24 cellular contexts compared by ENCODE assay signal in the genomic region with DNA sequence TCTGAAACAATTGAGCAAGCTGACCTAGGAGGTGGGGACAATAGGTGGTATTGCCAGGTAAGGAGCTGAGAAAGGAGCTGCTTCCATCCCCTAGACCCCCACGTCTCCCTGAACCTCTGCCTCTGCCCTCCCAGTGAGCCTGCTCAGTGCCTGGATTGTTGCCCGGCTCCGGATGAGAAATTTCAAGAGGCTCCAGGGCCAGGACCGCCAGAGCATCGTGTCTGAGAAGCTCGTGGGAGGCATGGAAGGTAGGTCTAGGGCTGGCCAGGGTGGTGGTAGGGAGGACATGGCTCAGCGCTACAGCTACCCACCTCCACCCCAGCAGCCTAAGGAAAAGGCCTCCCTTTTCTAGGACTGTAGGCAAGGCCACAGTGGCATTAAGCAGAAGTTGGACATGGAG.
"Had no signal": no experiment of that assay in that cellular context is flagged by ENCODE, and none has a peak within 500 bp of the region (broad histone marks: within the 10 kb centered on the region; RNA-seq: fewer than 3 reads in every experiment).

No MANE protein-coding gene starts in this region.

- ATAC-seq: foreskin keratinocyte, heart right ventricle, left cardiac atrium, left lung, left ventricle myocardium superior, lower lobe of right lung, mucosa of descending colon had no signal

- H3K27me3 ChIP-seq: dorsolateral prefrontal cortex, foreskin keratinocyte, left lung had no signal

- H3K27ac Mint-ChIP-seq: mesothelial cell of epicardium had no signal

- H3K36me3 Mint-ChIP-seq: mesothelial cell of epicardium, naive B cell had no signal

- H3K4me3 Mint-ChIP-seq: mesothelial cell of epicardium had no signal

- H3K27ac ChIP-seq: coronary artery, dorsolateral prefrontal cortex, esophagus muscularis mucosa, foreskin keratinocyte, heart right ventricle, left lung, lower lobe of right lung had no signal

- H3K9me3 ChIP-seq: esophagus muscularis mucosa, heart right ventricle, left lung, lower lobe of right lung, mucosa of descending colon had no signal

- H3K4me1 ChIP-seq: esophagus muscularis mucosa, heart right ventricle had no signal

- H3K36me3 ChIP-seq: esophagus muscularis mucosa, heart right ventricle had no signal

- FAIRE-seq: colon, endothelial cell of umbilical vein, frontal cortex, islet of Langerhans, keratinocyte had no signal

- H3K9me3 Mint-ChIP-seq: mesothelial cell of epicardium, naive B cell had no signal

- DNase-seq: dermis blood vessel endothelial cell; effector CD4-positive, alpha-beta T cell; effector memory CD4-positive, alpha-beta T cell; foreskin keratinocyte; glutamatergic neuron; head of caudate nucleus; heart right ventricle; hippocampal formation; left cardiac atrium; left lung; left ventricle myocardium superior; lower lobe of right lung; mesenchymal stem cell; mucosa of descending colon; naive B cell had no signal

- H3K4me3 ChIP-seq: coronary artery, dorsolateral prefrontal cortex, esophagus muscularis mucosa, heart right ventricle, left lung, lower lobe of right lung, mucosa of descending colon had no signal
